In genomic region chr6:42929088-42929927, GRCh38 we compare ENCODE assay signal across 1 cellular context.
TF ChIP-seq lines count a peak whose summit lies in the region.

Gene CNPY3, plus strand, starts transcription at chr6:42929480. Its CDS starts 91 bp downstream, at chr6:42929571.

TF ChIP-seq in K562, 482 proteins besides CTCF, POLR2A, EP300 and RAD21 (continued from another document and continues in another):
- TF ChIP-seq THRAP3 (IDR thresholded peaks at IDR 0.05; ENCODE audit: borderline replicate concordance) (no peak), SAP30 (IDR thresholded peaks at IDR 0.05; ENCODE audit: borderline replicate concordance, insufficient read depth, low read depth, low read length, poor library complexity, severe bottlenecking) (peak; percentile 94), ZNF507 (tag; conservative IDR thresholded peaks at IDR 0.05) (no peak), E2F5 (CRISPR knock-in tag; IDR thresholded peaks at IDR 0.05) (no peak; the same call in 1 of the 2 replicates), ZBTB1 (CRISPR knock-in tag; IDR thresholded peaks at IDR 0.05; ENCODE audit: borderline replicate concordance, low read depth) (no peak; the same call in 1 of the 2 replicates), ZNF354B (CRISPR knock-in tag; IDR thresholded peaks at IDR 0.05) (no peak), BRF1 (IDR thresholded peaks at IDR 0.05; ENCODE audit: borderline replicate concordance, extremely low read depth, insufficient read length) (no peak), ELF1 (tag; IDR thresholded peaks at IDR 0.05) (peak; percentile 97), KLF13 (tag; IDR thresholded peaks at IDR 0.05; ENCODE audit: borderline replicate concordance, low read depth) (no peak; the same call in 1 of the 2 replicates), ZNF184 (CRISPR knock-in tag; IDR thresholded peaks at IDR 0.05) (no peak), THRB (CRISPR knock-in tag; conservative IDR thresholded peaks at IDR 0.05) (no peak), TRIM25 (IDR thresholded peaks at IDR 0.05; ENCODE audit: borderline replicate concordance) (no peak), SNAPC5 (CRISPR knock-in tag; IDR thresholded peaks at IDR 0.05) (no peak), KAT7 (CRISPR knock-in tag; IDR thresholded peaks at IDR 0.05; ENCODE audit: borderline replicate concordance) (peak; percentile 97; the same call in 1 of the 2 replicates), E2F8 (IDR thresholded peaks at IDR 0.05; ENCODE audit: low read depth, partially characterized antibody) (peak; percentile 84), HMGN3 (IDR thresholded peaks at IDR 0.05; ENCODE audit: borderline replicate concordance, extremely low read depth, insufficient read length, low read depth, low read length) (peak; percentile 61), SP1 (CRISPR knock-in tag; IDR thresholded peaks at IDR 0.05) (peak; percentile 94), HOXB6 (CRISPR knock-in tag; IDR thresholded peaks at IDR 0.05; ENCODE audit: borderline replicate concordance) (peak; percentile 73; the same call in 1 of the 2 replicates), ZBTB26 (CRISPR knock-in tag; IDR thresholded peaks at IDR 0.05) (no peak), ZNF79 (CRISPR knock-in tag; IDR thresholded peaks at IDR 0.05; ENCODE audit: low read depth) (no peak), ZNF764 (CRISPR knock-in tag; IDR thresholded peaks at IDR 0.05; ENCODE audit: low read depth) (no peak; the same call in 1 of the 2 replicates), ZNF324 (CRISPR knock-in tag; IDR thresholded peaks at IDR 0.05) (no peak; the same call in 1 of the 2 replicates), KAT8 (IDR thresholded peaks at IDR 0.05; ENCODE audit: low read depth) (no peak), CREB1 (IDR thresholded peaks at IDR 0.05) (peak; percentile 61), CREB1 (CRISPR knock-in tag; IDR thresholded peaks at IDR 0.05) (peak; percentile 76), ZNF583 (CRISPR knock-in tag; IDR thresholded peaks at IDR 0.05) (no peak), ZNF143 (CRISPR knock-in tag; IDR thresholded peaks at IDR 0.05) (no peak), KDM1A (IDR thresholded peaks at IDR 0.05) (0 out of 4 replicates have a peak, but pooled peaks of 1 of the 2 experiments have one; percentile 55), C11orf30 (IDR thresholded peaks at IDR 0.05; ENCODE audit: low read depth) (peak; percentile 67), ZNF197 (CRISPR knock-in tag; IDR thresholded peaks at IDR 0.05; ENCODE audit: low read depth) (no peak), ZBED1 (IDR thresholded peaks at IDR 0.05) (no peak), ZFX (CRISPR knock-in tag; IDR thresholded peaks at IDR 0.05) (peak; percentile 93), HDGF (IDR thresholded peaks at IDR 0.05) (no peak), CC2D1A (IDR thresholded peaks at IDR 0.05) (peak; percentile 84; the same call in 1 of the 2 replicates), NFE2L1 (tag; IDR thresholded peaks at IDR 0.05; ENCODE audit: borderline replicate concordance, low read depth) (no peak), FOXP4 (CRISPR knock-in tag; IDR thresholded peaks at IDR 0.05; ENCODE audit: borderline replicate concordance) (0 out of 2 replicates have a peak, but pooled peaks have one; percentile 23), SNRNP70 (optimal IDR thresholded peaks at IDR 0.05; ENCODE audit: low read depth, low read length) (no peak), ZBTB11 (CRISPR knock-in tag; IDR thresholded peaks at IDR 0.05) (peak; percentile 76 to 98 (median 89); a peak in 5 of 6 replicates), SIX5 (IDR thresholded peaks at IDR 0.05; ENCODE audit: borderline replicate concordance in 1 of 2, insufficient read depth in 1 of 2, low read depth in 1 of 2, low read length in 2 of 2) (no peak), MTF1 (CRISPR knock-in tag; IDR thresholded peaks at IDR 0.05; ENCODE audit: borderline replicate concordance) (0 out of 2 replicates have a peak, but pooled peaks have one; percentile 18)
